Comparison of ENCODE assay signal across 14 cellular contexts in the genomic region with DNA sequence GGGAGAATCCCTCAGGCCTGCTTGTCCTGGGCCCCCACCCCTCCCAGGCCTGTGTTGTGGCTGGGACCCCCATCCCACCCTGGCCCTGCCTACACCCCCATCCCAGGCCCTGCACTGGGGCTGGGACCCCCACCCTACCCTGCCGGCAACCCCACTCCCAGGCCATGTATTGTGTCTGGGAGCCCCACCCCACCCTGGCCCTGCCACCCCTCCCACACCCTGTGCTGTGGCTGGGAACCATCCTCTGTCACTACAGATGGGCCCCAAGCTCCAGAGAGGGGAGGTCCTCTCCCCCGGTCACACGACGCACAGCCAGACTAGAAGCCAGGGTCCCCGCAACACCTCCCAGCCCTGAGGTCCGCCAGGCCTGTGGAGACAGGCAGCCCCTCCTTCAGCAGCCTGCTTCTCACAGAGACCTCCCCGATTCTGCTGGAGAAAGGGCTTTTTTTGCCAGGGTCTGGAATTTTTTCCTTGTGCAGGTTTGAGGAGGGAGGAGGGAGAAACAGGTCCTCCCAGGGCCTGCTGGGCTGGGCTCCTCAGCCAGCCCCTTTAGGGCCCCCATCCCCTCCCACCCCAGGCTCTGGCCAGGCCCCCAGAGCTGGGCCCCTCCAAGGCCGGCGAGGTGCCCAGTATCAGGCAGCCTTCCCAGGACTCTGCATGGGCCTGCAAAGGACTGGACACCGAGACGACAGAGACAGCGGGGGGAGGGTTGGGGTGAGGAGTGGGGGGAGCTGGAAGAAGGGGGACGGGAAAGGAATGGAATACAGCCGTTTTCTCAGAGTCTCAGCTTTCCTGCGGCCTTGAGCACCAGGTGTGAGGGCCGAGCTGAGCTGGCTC. TPM values are rescaled to one million over a fixed set of nuclear protein-coding genes. Genes with fewer than 3 reads are reported as not detected.
DNase-seq lines count a peak whose midpoint lies in the region; ATAC-seq lines count a peak whose summit lies in the region.
"Had no signal": no experiment of that assay in that cellular context is flagged by ENCODE, and none has a peak within 500 bp of the region (broad histone marks: within the 10 kb centered on the region; RNA-seq: fewer than 3 reads in every experiment).

No MANE protein-coding gene starts in this region.

- H3K27ac ChIP-seq in substantia nigra (ENCODE audit: low read depth, low read length, poor library complexity, severe bottlenecking), result peak overlapping the region; percentile 64
- H3K27ac ChIP-seq: brain microvascular endothelial cell had no signal

- peak; percentile 47 for DNase-seq in activated effector memory CD4-positive, alpha-beta T cell treated with anti-CD3 and anti-CD28 coated beads, Interleukin-2, amount 50 U/mL, for 16 hours
- DNase-seq in activated effector memory CD4-positive, alpha-beta T cell treated with Interleukin-2 at 50 U/mL for 16 hours, result no peak
- DNase-seq in cerebellum (ENCODE audit: low spot score), result peak; percentile 73
- DNase-seq in medulla oblongata (ENCODE audit: extremely low spot score), result peak; percentile 85
- DNase-seq in substantia nigra (lab: John Stamatoyannopoulos, UW), result peak in 34 of 49 donors; percentile 17 to 83 (median 62)
- DNase-seq in NCI-H2196 treated with DMSO at 0.1 percent for 48 hours (lab: John Stamatoyannopoulos, UW; ENCODE audit: unreplicated experiment), result no peak
- DNase-seq in cerebellar nuclear complex (lab: John Stamatoyannopoulos, UW), result no peak
- DNase-seq: activated CD4-positive, alpha-beta T cell treated with anti-CD3 and anti-CD28 coated beads, Interleukin-2, amount 10 ng/mL, durations not matched to agents 24 days and 14 days; brain microvascular endothelial cell; effector memory CD8-positive, alpha-beta T cell; NCI-H1436 treated with DMSO at 0.1 percent for 48 hours; NCI-H748 treated with DMSO at 0.1 percent for 48 hours; stimulated activated CD4-positive, alpha-beta T cell treated with anti-CD3 and anti-CD28 coated beads, Interleukin-2, amount 100 ng/mL, for 48 hours had no signal

- ATAC-seq in HG02642 (IDR thresholded peaks at IDR 0.05; ENCODE audit: poor library complexity, unreplicated experiment), result no peak
- ATAC-seq: effector memory CD8-positive, alpha-beta T cell had no signal

RNA-seq across cellular contexts. Expression of a gene that starts 28.0 kb away (rescaled TPM):
- total RNA-seq in cerebellum, result 217 TPM

Comparison
In these comparisons a context has a peak if more than half of its experiments do, and no peak if none do; other contexts are left out.
1. DNase-seq: peak in activated effector memory CD4-positive, alpha-beta T cell treated with anti-CD3 and anti-CD28 coated beads, Interleukin-2, amount 50 U/mL, for 16 hours (single experiment), cerebellum (single experiment), medulla oblongata (single experiment) and substantia nigra (34 of 49); none in activated effector memory CD4-positive, alpha-beta T cell treated with Interleukin-2 at 50 U/mL for 16 hours (single experiment), NCI-H2196 treated with DMSO at 0.1 percent for 48 hours (single experiment) and cerebellar nuclear complex (0 of 2).